8 cellular contexts compared by ENCODE assay signal in the genomic region with DNA sequence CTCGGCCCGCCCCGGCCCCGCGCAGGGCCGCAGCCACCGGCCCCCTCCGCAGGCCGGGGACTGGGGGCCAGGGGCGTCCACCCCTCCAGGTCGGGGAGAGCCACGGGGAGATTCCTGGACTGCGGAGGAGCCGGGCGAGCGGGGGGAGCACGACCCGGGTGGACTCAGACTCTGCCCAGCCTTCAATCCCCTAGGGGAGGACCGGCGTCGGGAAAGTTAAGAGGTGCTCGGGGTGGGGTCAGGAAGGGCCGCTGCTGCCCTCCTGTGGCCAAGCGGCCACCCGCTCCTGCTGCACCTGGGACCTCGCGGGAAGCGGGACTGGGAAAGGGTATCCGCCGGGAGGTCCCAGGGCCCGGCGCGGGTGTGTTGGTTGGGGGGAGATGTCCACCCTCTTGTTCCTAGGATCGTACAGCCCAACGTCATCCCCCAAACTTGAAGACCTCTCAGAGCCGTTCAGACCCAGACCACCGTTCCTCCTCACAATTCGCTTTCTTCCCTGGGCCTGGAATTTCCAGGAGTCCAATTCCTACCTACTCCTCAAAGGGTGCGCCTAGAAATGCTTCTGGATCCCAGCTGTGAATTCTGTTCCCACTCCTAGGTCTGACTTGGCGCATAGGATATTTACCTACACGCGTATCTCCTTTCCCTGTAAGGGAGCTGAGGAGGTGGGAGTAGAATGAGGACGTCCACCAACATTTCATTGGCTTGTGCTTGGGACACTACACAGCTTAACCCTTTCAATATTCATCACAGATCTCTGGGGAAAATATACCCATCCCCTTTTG. TPM values are rescaled to one million over a fixed set of nuclear protein-coding genes. Genes with fewer than 3 reads are reported as not detected.
DNase-seq lines count a peak whose midpoint lies in the region; TF ChIP-seq lines count a peak whose summit lies in the region.

No MANE protein-coding gene starts in this region.

- H3K27me3 ChIP-seq in SK-N-SH (ENCODE audit: insufficient read depth): no peaks in the 10 kb centered on the region

- WGBS in SK-N-SH (ENCODE audit: low lambda C conversion rate): 14% methylated on average over 33 of the region's 43 CpGs

- peak overlapping the region; percentile 98 for H3K9ac ChIP-seq in SK-N-SH

- H3K9me3 ChIP-seq in SK-N-SH: no peaks in the 10 kb centered on the region

- H4K20me1 ChIP-seq in SK-N-SH (ENCODE audit: insufficient read depth): peaks cover 11% of the 10 kb centered on the region

- peaks cover 10 to 34% of the 10 kb centered on the region in 2 experiments; a peak in 3 of 4 replicates for H3K4me1 ChIP-seq in SK-N-SH (ENCODE audit: control insufficient read depth in 1 of 2, insufficient read depth in 2 of 2, low read depth in 1 of 2, low read length in 1 of 2)

- DNase-seq in GM10266 (ENCODE audit: extremely low spot score): peak; percentile 88
- DNase-seq in HCEC 1CT: peak; percentile 89
- DNase-seq in M059J (ENCODE audit: low read depth): peak; percentile 90
- DNase-seq in SK-N-SH: peak; percentile 96
- DNase-seq in activated naive CD8-positive, alpha-beta T cell treated with anti-CD3 and anti-CD28 coated beads for 36 hours: peak; percentile 72
- DNase-seq in head of caudate nucleus: peak; percentile 55 to 91 (median 82)
- peak; percentile 32 for DNase-seq in occipital lobe (lab: John Stamatoyannopoulos, UW)
- DNase-seq in ureter (ENCODE audit: low spot score): peak; percentile 90

- H3K4me3 Mint-ChIP-seq in activated naive CD8-positive, alpha-beta T cell treated with anti-CD3 and anti-CD28 coated beads for 36 hours: peak overlapping the region; percentile 72

- peak; percentile 96 for TF ChIP-seq CTCF in GM10266 (IDR thresholded peaks at IDR 0.05; ENCODE audit: control insufficient read depth, insufficient read depth, low read depth, missing control alignments)
- peak; percentile 84 for TF ChIP-seq CTCF in SK-N-SH (IDR thresholded peaks at IDR 0.05)

- TF ChIP-seq RAD21 in SK-N-SH (IDR thresholded peaks at IDR 0.05; ENCODE audit: low read length): peak; percentile 80

- peak overlapping the region; percentile 89 for H2AFZ ChIP-seq in SK-N-SH (ENCODE audit: low read depth)

- no peaks in the 10 kb centered on the region for H3K9me2 ChIP-seq in SK-N-SH

- no peak overlapping the region for H3K27ac Mint-ChIP-seq in activated naive CD8-positive, alpha-beta T cell treated with anti-CD3 and anti-CD28 coated beads for 36 hours

- no peak for TF ChIP-seq EP300 in SK-N-SH (IDR thresholded peaks at IDR 0.05; ENCODE audit: borderline replicate concordance in 1 of 2, low read depth in 1 of 2, low read length in 1 of 2)

- peaks cover 13 to 17% of the 10 kb centered on the region in 2 experiments for H3K36me3 ChIP-seq in SK-N-SH (replicated peaks in 1 of 2; ENCODE audit: control insufficient read depth in 1 of 2, insufficient read depth in 2 of 2, low read length in 1 of 2)

- intact Hi-C loops in head of caudate nucleus (cut with DNase I): loop anchor here (2.0 to 10.0 kb wide), 3 partner anchors 83 to 313 kb away; a partner anchor contains a TSS

- peaks cover 16% of the 10 kb centered on the region for H3F3A ChIP-seq in SK-N-SH (replicated peaks; ENCODE audit: insufficient read depth)

- H3K79me2 ChIP-seq in SK-N-SH (ENCODE audit: insufficient read depth): peaks cover 42% of the 10 kb centered on the region

- POLR2A ChIA-PET in SK-N-SH (lab: Yijun Ruan, JAX): interaction anchor here (1.0 to 1.3 kb wide), 2 partner anchors 33 kb away, joined by 3 to 4 read pairs; a partner anchor contains a TSS

- H3K36me3 Mint-ChIP-seq in activated naive CD8-positive, alpha-beta T cell treated with anti-CD3 and anti-CD28 coated beads for 36 hours: no peaks in the 10 kb centered on the region

- H3K27ac ChIP-seq in SK-N-SH (ENCODE audit: low read depth in 2 of 2, low read length in 1 of 2): peak overlapping the region; percentile 42 to 77; a peak in 3 of 4 replicates

- peaks cover 17% of the 10 kb centered on the region for H3K27me3 Mint-ChIP-seq in activated naive CD8-positive, alpha-beta T cell treated with anti-CD3 and anti-CD28 coated beads for 36 hours

- H3K9me3 Mint-ChIP-seq in activated naive CD8-positive, alpha-beta T cell treated with anti-CD3 and anti-CD28 coated beads for 36 hours: no peaks in the 10 kb centered on the region

- peak overlapping the region; percentile 93 to 94 for H3K4me3 ChIP-seq in SK-N-SH (ENCODE audit: low read depth in 2 of 2, low read length in 1 of 2)

- peak overlapping the region; percentile 96 for H3K4me2 ChIP-seq in SK-N-SH

- peaks cover 42% of the 10 kb centered on the region for H3K4me1 Mint-ChIP-seq in activated naive CD8-positive, alpha-beta T cell treated with anti-CD3 and anti-CD28 coated beads for 36 hours

- CTCF ChIA-PET in SK-N-SH (lab: Yijun Ruan, JAX): interaction anchor here (0.6 to 6.2 kb wide), 23 partner anchors 8 to 349 kb away, joined by 3 to 51 read pairs (median 4); a partner anchor contains a TSS

TF ChIP-seq in SK-N-SH, 30 proteins besides CTCF, POLR2A, EP300 and RAD21 (continues in another document):
- TF ChIP-seq RCOR1 (IDR thresholded peaks at IDR 0.05; ENCODE audit: low read length): peak; percentile 29; the same call in 1 of the 2 replicates
- peak; percentile 11; the same call in 1 of the 2 replicates for TF ChIP-seq POLR2AphosphoS5 (IDR thresholded peaks at IDR 0.05; ENCODE audit: low read depth, low read length)
- peak; percentile 48; the same call in 1 of the 2 replicates for TF ChIP-seq ELF1 (IDR thresholded peaks at IDR 0.05)
- TF ChIP-seq MEF2A (IDR thresholded peaks at IDR 0.05; ENCODE audit: borderline replicate concordance, low read depth): no peak
- TF ChIP-seq GATA2 (CRISPR knock-in tag; IDR thresholded peaks at IDR 0.05): no peak
- TF ChIP-seq TEAD4 (IDR thresholded peaks at IDR 0.05; ENCODE audit: borderline replicate concordance, insufficient read depth): no peak
- TF ChIP-seq GABPA (IDR thresholded peaks at IDR 0.05; ENCODE audit: low read depth): no peak; the same call in 1 of the 2 replicates
- TF ChIP-seq TAF1 (IDR thresholded peaks at IDR 0.05; ENCODE audit: borderline replicate concordance, low read depth, low read length): 0 out of 2 replicates have a peak, but pooled peaks have one; percentile 12
- TF ChIP-seq NFIC (IDR thresholded peaks at IDR 0.05; ENCODE audit: borderline replicate concordance): no peak
- TF ChIP-seq, protein P1, sequence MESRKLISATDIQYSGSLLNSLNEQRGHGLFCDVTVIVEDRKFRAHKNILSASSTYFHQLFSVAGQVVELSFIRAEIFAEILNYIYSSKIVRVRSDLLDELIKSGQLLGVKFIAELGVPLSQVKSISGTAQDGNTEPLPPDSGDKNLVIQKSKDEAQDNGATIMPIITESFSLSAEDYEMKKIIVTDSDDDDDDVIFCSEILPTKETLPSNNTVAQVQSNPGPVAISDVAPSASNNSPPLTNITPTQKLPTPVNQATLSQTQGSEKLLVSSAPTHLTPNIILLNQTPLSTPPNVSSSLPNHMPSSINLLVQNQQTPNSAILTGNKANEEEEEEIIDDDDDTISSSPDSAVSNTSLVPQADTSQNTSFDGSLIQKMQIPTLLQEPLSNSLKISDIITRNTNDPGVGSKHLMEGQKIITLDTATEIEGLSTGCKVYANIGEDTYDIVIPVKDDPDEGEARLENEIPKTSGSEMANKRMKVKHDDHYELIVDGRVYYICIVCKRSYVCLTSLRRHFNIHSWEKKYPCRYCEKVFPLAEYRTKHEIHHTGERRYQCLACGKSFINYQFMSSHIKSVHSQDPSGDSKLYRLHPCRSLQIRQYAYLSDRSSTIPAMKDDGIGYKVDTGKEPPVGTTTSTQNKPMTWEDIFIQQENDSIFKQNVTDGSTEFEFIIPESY (IDR thresholded peaks at IDR 0.05; ENCODE audit: borderline replicate concordance, low read depth): peak; percentile 73; the same call in 1 of the 2 replicates

RNA-seq across cellular contexts. Expression of a gene that starts 0.5 kb away (rescaled TPM):
- 497 and 506 TPM in 2 replicates for total RNA-seq in M059J (2014; rRNA removed; shearing (Covaris generic))
- polyA plus RNA-seq in SK-N-SH (2012; rRNA removed): 961 and 1,028 TPM in 2 replicates
- polyA plus RNA-seq in SK-N-SH (2012; cell fraction: cytosol; rRNA removed): 761 and 772 TPM in 2 replicates
- 538 and 661 TPM in 2 replicates for polyA plus RNA-seq in SK-N-SH (2012; cell fraction: nucleus; rRNA removed)
- 10 to 100 TPM; 23.8 to 26.2 TPM for total RNA-seq in activated naive CD8-positive, alpha-beta T cell treated with anti-CD3 and anti-CD28 coated beads for 36 hours
- total RNA-seq in occipital lobe (37.6 TPM), ureter (187 TPM)

RNA-seq across cellular contexts. Expression of a gene that starts 7.7 kb away (rescaled TPM):
- total RNA-seq in M059J (2014; rRNA removed; shearing (Covaris generic)): 1.3 and 1.5 TPM in 2 replicates
- polyA plus RNA-seq in SK-N-SH (2012; rRNA removed): 5.3 and 6.7 TPM in 2 replicates
- 2.7 and 3.7 TPM in 2 replicates for polyA plus RNA-seq in SK-N-SH (2012; cell fraction: cytosol; rRNA removed)
- polyA plus RNA-seq in SK-N-SH (2012; cell fraction: nucleus; rRNA removed): 21.9 and 22.0 TPM in 2 replicates
- under 1 TPM; 0.80 to 0.94 TPM for total RNA-seq in activated naive CD8-positive, alpha-beta T cell treated with anti-CD3 and anti-CD28 coated beads for 36 hours
- 4.4 TPM for total RNA-seq in occipital lobe
- 0.94 TPM for total RNA-seq in ureter

RNA-seq across cellular contexts. Expression of a gene that starts 33.0 kb away (rescaled TPM):
- 51.5 and 96.3 TPM in 2 replicates for total RNA-seq in M059J (2014; rRNA removed; shearing (Covaris generic))
- polyA plus RNA-seq in SK-N-SH (2012; rRNA removed): 81.0 and 87.4 TPM in 2 replicates
- 25.9 and 38.1 TPM in 2 replicates for polyA plus RNA-seq in SK-N-SH (2012; cell fraction: cytosol; rRNA removed)
- 325 and 510 TPM in 2 replicates for polyA plus RNA-seq in SK-N-SH (2012; cell fraction: nucleus; rRNA removed)
- total RNA-seq in activated naive CD8-positive, alpha-beta T cell treated with anti-CD3 and anti-CD28 coated beads for 36 hours: 10 to 100 TPM; 66.1 to 66.4 TPM
- total RNA-seq in occipital lobe (3.7 TPM), ureter (92.3 TPM)

Comparison
In these comparisons a context has a peak if more than half of its experiments do, and no peak if none do; other contexts are left out.
1. Peak in every context shown above with its lines: DNase-seq, H3K4me3 ChIP-seq and H3K27ac ChIP-seq.
2. DNase-seq: peak in every context shown above with its lines; median percentile 96 in SK-N-SH; 90 in M059J; 90 in ureter; 89 in HCEC 1CT; 88 in GM10266; 82 in head of caudate nucleus; 72 in activated naive CD8-positive, alpha-beta T cell treated with anti-CD3 and anti-CD28 coated beads for 36 hours; 32 in occipital lobe.
3. RNA of a gene that starts 33.0 kb away (total RNA-seq): 51.5 to 96.3 TPM in M059J, 92.3 TPM in ureter (single experiment) and 66.1 to 66.4 TPM in activated naive CD8-positive, alpha-beta T cell treated with anti-CD3 and anti-CD28 coated beads for 36 hours; 3.7 TPM in occipital lobe (single experiment); every median in the first group is over 10 times any median in the second.